In genomic region chr5:39560730-39561129, GRCh38 we compare ENCODE assay signal across 24 cellular contexts.
DNase-seq lines count a peak whose midpoint lies in the region; ATAC-seq, FAIRE-seq and TF ChIP-seq lines count a peak whose summit lies in the region.
"Had no signal": no experiment of that assay in that cellular context is flagged by ENCODE, and none has a peak within 500 bp of the region (broad histone marks: within the 10 kb centered on the region; RNA-seq: fewer than 3 reads in every experiment).

No MANE protein-coding gene starts in this region.

- H3K36me3 ChIP-seq in HepG2 (replicated peaks in 1 of 2; ENCODE audit: control insufficient read depth in 1 of 2, insufficient read depth in 2 of 2, low read length in 2 of 2), result no peaks in the 10 kb centered on the region
- H3K36me3 ChIP-seq in right lobe of liver, result no peaks in the 10 kb centered on the region
- H3K36me3 ChIP-seq in PC-9 (ENCODE audit: low read depth), result no peaks in the 10 kb centered on the region
- H3K36me3 ChIP-seq in kidney (ENCODE audit: control insufficient read depth in 1 of 2, insufficient read depth in 2 of 2, low read length in 2 of 2), result no peaks in the 10 kb centered on the region
- H3K36me3 ChIP-seq: BE2C, BLaER1 had no signal

- no peak for ATAC-seq in HepG2
- ATAC-seq in right lobe of liver, result no peak
- ATAC-seq: A549 had no signal

- CTCF ChIA-PET in HepG2 (lab: Yijun Ruan, JAX; ENCODE audit: low intra/inter-chr PET ratio, low total read pairs), result no interaction called here
- CTCF ChIA-PET in PC-9 (lab: Charles Lee), result interaction anchor here (0.6 to 1.0 kb wide), 2 partner anchors 136 to 185 kb away, joined by 3 to 5 read pairs; partner anchors contain the start of gene DAB2

- H3K9ac ChIP-seq in HepG2 (ENCODE audit: insufficient read depth, low read depth, low read length), result no peak overlapping the region
- no peak overlapping the region for H3K9ac ChIP-seq in kidney (ENCODE audit: low read length in 2 of 2)
- H3K9ac ChIP-seq: BLaER1 had no signal

- no peaks in the 10 kb centered on the region for H3K27me3 ChIP-seq in HepG2 (ENCODE audit: control insufficient read depth in 1 of 2, insufficient read depth in 2 of 2, low read length in 2 of 2)
- H3K27me3 ChIP-seq in right lobe of liver, result no peaks in the 10 kb centered on the region
- H3K27me3 ChIP-seq in PC-9 (ENCODE audit: insufficient read depth, low read depth), result no peaks in the 10 kb centered on the region
- H3K27me3 ChIP-seq: BE2C, BLaER1 had no signal

- no peak overlapping the region for H3K27ac ChIP-seq in HepG2 (ENCODE audit: extremely low read length, insufficient read depth, low read length)
- no peak overlapping the region for H3K27ac ChIP-seq in right lobe of liver
- H3K27ac ChIP-seq in PC-9, result no peak overlapping the region
- H3K27ac ChIP-seq in kidney (ENCODE audit: low read depth in 2 of 2, low read length in 2 of 2), result no peak overlapping the region
- H3K27ac ChIP-seq: 22Rv1, A549, BLaER1 had no signal

- no peaks in the 10 kb centered on the region for H3K79me2 ChIP-seq in HepG2 (ENCODE audit: insufficient read depth, low read length)
- no peaks in the 10 kb centered on the region for H3K79me2 ChIP-seq in PC-9 (ENCODE audit: low read depth)

- DNase-seq in HepG2 (ENCODE audit: low spot score), result no peak
- no peak for DNase-seq in right lobe of liver
- DNase-seq in PC-9, result no peak
- peak; percentile 65 for DNase-seq in superior temporal gyrus (ENCODE audit: extremely low spot score)
- DNase-seq in DMS79 (lab: John Stamatoyannopoulos, UW), result no peak
- no peak for DNase-seq in kidney
- DNase-seq: AML-193; BE2C; C1 segment of cervical spinal cord; CD4-positive, alpha-beta memory T cell; CD4-positive, CD25-positive, alpha-beta regulatory T cell; CD8-positive, alpha-beta memory T cell; COR-L47; DMS 273 treated with DMSO at 0.1 percent for 48 hours; DMS153; DMS53; DMS79 treated with DMSO at 0.1 percent for 48 hours; GF-D8 had no signal

- H3K9me3 ChIP-seq in HepG2 (ENCODE audit: low read length) (no peaks in the 10 kb centered on the region), right lobe of liver (no peaks in the 10 kb centered on the region), PC-9 (ENCODE audit: insufficient read depth, low read depth) (no peaks in the 10 kb centered on the region; the same call in 1 of the 2 replicates), kidney (ENCODE audit: control insufficient read depth in 1 of 2, low read length in 2 of 2) (no peaks in the 10 kb centered on the region)
- H3K9me3 ChIP-seq: A549, BE2C, BLaER1 had no signal

- intact Hi-C loops in HepG2 (cut with micrococcal nuclease; ENCODE audit: unreplicated experiment) (no loop called here), right lobe of liver (cut with DNase I) (loop anchor here in 1 of 2 donors (10.0 kb wide), 1 partner anchor 346 kb away; the partner anchor contains the start of gene FYB1), PC-9 (cut with micrococcal nuclease; ENCODE audit: unreplicated experiment) (no loop called here), kidney (cut with DNase I) (no loop called here)

- H2AFZ ChIP-seq in HepG2 (ENCODE audit: low read length), result no peak overlapping the region
- H2AFZ ChIP-seq in PC-9, result peak overlapping the region; percentile 45; the same call in 1 of the 2 replicates

- in situ Hi-C loops in HepG2 (cut with HindIII; ENCODE audit: extremely low pct_ligation_motif_present, low pct_unique_long_range_greater_than_20kb), result loop anchor here (25.0 kb wide), 1 partner anchor 348 kb away; the partner anchor contains the start of gene FYB1

- TF ChIP-seq CTCF in HepG2 (CRISPR knock-in tag; IDR thresholded peaks at IDR 0.05) (no peak), right lobe of liver (IDR thresholded peaks at IDR 0.05) (no peak), PC-9 (conservative IDR thresholded peaks at IDR 0.05) (no peak), kidney (IDR thresholded peaks at IDR 0.05; ENCODE audit: borderline replicate concordance, extremely low read depth, insufficient read depth) (no peak)

- no peaks in the 10 kb centered on the region for H3F3A ChIP-seq in PC-9 (ENCODE audit: insufficient read depth, low read depth)

- no peaks in the 10 kb centered on the region for H4K20me1 ChIP-seq in HepG2 (ENCODE audit: insufficient read depth, low read length)
- no peaks in the 10 kb centered on the region for H4K20me1 ChIP-seq in PC-9 (ENCODE audit: insufficient read depth)
- H4K20me1 ChIP-seq: BLaER1 had no signal

- no TSS peak for BruUV-seq in HepG2 (replicated peaks; lab: Mats Ljungman, UMichigan)
- BruUV-seq in PC-9 (replicated peaks; lab: Mats Ljungman, UMichigan), result no TSS peak

- no peak for TF ChIP-seq RAD21 in HepG2 (CRISPR knock-in tag; IDR thresholded peaks at IDR 0.05)

- H3K4me2 ChIP-seq in HepG2 (ENCODE audit: low read depth, low read length) (no peak overlapping the region), PC-9 (no peak overlapping the region)
- H3K4me2 ChIP-seq: A549, BLaER1 had no signal

- no peaks in the 10 kb centered on the region for H3K9me2 ChIP-seq in PC-9 (ENCODE audit: insufficient read depth)

- TF ChIP-seq POLR2A in HepG2 (IDR thresholded peaks at IDR 0.05; ENCODE audit: insufficient read depth in 1 of 2, low read depth in 2 of 2, low read length in 2 of 2) (no peak), right lobe of liver (IDR thresholded peaks at IDR 0.05) (no peak)

- H3K4me3 ChIP-seq in HepG2 (replicated peaks in 1 of 3; ENCODE audit: insufficient read depth in 1 of 3, low read depth in 2 of 3, low read length in 3 of 3), result no peak overlapping the region
- H3K4me3 ChIP-seq in right lobe of liver, result no peak overlapping the region
- H3K4me3 ChIP-seq in PC-9, result no peak overlapping the region
- no peak overlapping the region for H3K4me3 ChIP-seq in kidney (ENCODE audit: low read length in 2 of 2)
- H3K4me3 ChIP-seq: A549, BLaER1 had no signal

- POLR2A ChIA-PET in HepG2 (lab: Yijun Ruan, JAX), result no interaction called here
- POLR2A ChIA-PET in PC-9 (lab: Charles Lee; ENCODE audit: unreplicated experiment), result no interaction called here

- TF ChIP-seq EP300 in HepG2 (IDR thresholded peaks at IDR 0.05; ENCODE audit: low read depth in 2 of 2, low read length in 2 of 2), result no peak
- no peak for TF ChIP-seq EP300 in HepG2 (CRISPR knock-in tag; IDR thresholded peaks at IDR 0.05; ENCODE audit: borderline replicate concordance)

- H3K4me1 ChIP-seq in HepG2 (ENCODE audit: insufficient read depth, low read length), result no peaks in the 10 kb centered on the region
- H3K4me1 ChIP-seq in right lobe of liver, result no peaks in the 10 kb centered on the region
- no peaks in the 10 kb centered on the region for H3K4me1 ChIP-seq in PC-9 (replicated peaks; ENCODE audit: insufficient read depth)
- no peaks in the 10 kb centered on the region for H3K4me1 ChIP-seq in kidney (ENCODE audit: control insufficient read depth in 1 of 2, insufficient read depth in 1 of 2, low read depth in 1 of 2, low read length in 2 of 2)
- H3K4me1 ChIP-seq: A549, BE2C, BLaER1 had no signal

- FAIRE-seq in HepG2 (lab: Jason Lieb, UNC), result no peak
- FAIRE-seq in kidney (lab: Jason Lieb, UNC), result no peak
- FAIRE-seq: A549, G401.6, GM12891, GM19239 had no signal

- 0% methylated on average over 2 of the region's 2 CpGs for WGBS in HepG2 (ENCODE audit: low lambda C conversion rate)
- 83% methylated on average over 2 of the region's 2 CpGs for WGBS in right lobe of liver (ENCODE audit: insufficient coverage, low coverage, low lambda C conversion rate, missing lambda C conversion rate)

TF ChIP-seq in HepG2, 621 proteins besides CTCF, POLR2A, EP300 and RAD21:
- TF ChIP-seq ZFP1 (CRISPR knock-in tag; IDR thresholded peaks at IDR 0.05) (no peak), ATF7 (IDR thresholded peaks at IDR 0.05) (peak; percentile 28; the same call in 1 of the 2 replicates), ATF7 (CRISPR knock-in tag; IDR thresholded peaks at IDR 0.05) (no peak)
